ENCODE assay signal across 1 cellular context in the genomic region with DNA sequence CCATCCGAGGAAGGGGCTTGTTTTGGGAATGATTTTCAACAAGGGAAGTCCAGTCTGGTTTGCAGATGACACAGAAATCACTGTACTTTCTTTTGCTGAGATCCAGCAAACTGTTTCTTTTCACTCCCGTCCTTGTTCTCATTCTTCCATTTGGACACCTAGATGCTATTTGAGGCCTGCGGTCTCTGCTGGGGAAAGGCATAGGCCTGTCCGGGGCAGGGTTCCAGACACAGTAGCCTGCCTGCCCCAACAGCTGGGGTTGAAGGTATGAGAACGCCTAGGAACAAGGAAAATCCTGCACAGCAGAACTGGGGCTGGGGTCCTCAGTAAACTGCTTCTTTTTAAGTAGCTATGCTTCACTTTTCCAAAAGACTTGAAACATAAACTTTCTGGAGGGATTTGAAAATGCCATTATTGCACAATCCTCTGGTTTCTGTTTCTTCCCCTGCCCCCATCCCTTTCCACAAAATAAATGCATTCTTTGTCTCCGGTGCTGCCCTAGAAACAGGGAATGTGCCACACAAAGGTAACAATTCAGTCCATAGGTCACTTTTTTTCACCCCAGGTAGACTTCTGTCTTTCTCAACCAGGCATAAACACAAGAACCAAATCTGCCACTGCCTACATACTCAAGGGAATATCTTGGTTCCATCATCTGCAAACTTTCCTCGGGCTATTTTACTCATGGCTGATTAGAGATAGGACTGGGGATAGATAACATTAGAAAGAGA.
TF ChIP-seq lines count a peak whose summit lies in the region.

No MANE protein-coding gene starts in this region.

TF ChIP-seq in HepG2, 621 proteins besides CTCF, POLR2A, EP300 and RAD21 (continued from another document and continues in another):
- TF ChIP-seq CBFB (CRISPR knock-in tag; IDR thresholded peaks at IDR 0.05) (peak; percentile 16; the same call in 1 of the 2 replicates), KMT2B (CRISPR knock-in tag; IDR thresholded peaks at IDR 0.05) (peak; percentile 52; the same call in 1 of the 2 replicates), ZNF589 (CRISPR knock-in tag; conservative IDR thresholded peaks at IDR 0.05) (no peak), ESRRA (CRISPR knock-in tag; IDR thresholded peaks at IDR 0.05; ENCODE audit: low read depth) (peak; percentile 22; the same call in 1 of the 2 replicates), RBM22 (optimal IDR thresholded peaks at IDR 0.05; ENCODE audit: low read length) (peak; percentile 36), HMG20B (CRISPR knock-in tag; conservative IDR thresholded peaks at IDR 0.05) (no peak), ZMYM4 (CRISPR knock-in tag; IDR thresholded peaks at IDR 0.05) (peak; percentile 70), MYNN (CRISPR knock-in tag; IDR thresholded peaks at IDR 0.05; ENCODE audit: low read depth) (0 out of 2 replicates have a peak, but pooled peaks have one; percentile 38), KLF11 (CRISPR knock-in tag; IDR thresholded peaks at IDR 0.05) (no peak), HNF4A (CRISPR knock-in tag; IDR thresholded peaks at IDR 0.05) (peak; percentile 95), ZNF441 (CRISPR knock-in tag; IDR thresholded peaks at IDR 0.05; ENCODE audit: borderline replicate concordance) (peak; percentile 37; the same call in 1 of the 2 replicates), ZNF792 (CRISPR knock-in tag; IDR thresholded peaks at IDR 0.05) (peak; percentile 39; the same call in 1 of the 2 replicates), ZNF12 (CRISPR knock-in tag; IDR thresholded peaks at IDR 0.05) (peak; percentile 28; the same call in 1 of the 2 replicates), GATAD1 (CRISPR knock-in tag; IDR thresholded peaks at IDR 0.05) (peak; percentile 51), NAIF1 (CRISPR knock-in tag; IDR thresholded peaks at IDR 0.05; ENCODE audit: borderline replicate concordance) (peak; percentile 48; the same call in 1 of the 2 replicates), FOSL2 (CRISPR knock-in tag; IDR thresholded peaks at IDR 0.05) (peak; percentile 41), ZEB1 (IDR thresholded peaks at IDR 0.05; ENCODE audit: insufficient replicate concordance, low read depth) (peak; percentile 97), RXRB (CRISPR knock-in tag; IDR thresholded peaks at IDR 0.05; ENCODE audit: borderline replicate concordance) (peak; percentile 86; the same call in 1 of the 2 replicates), ZNF121 (CRISPR knock-in tag; IDR thresholded peaks at IDR 0.05) (peak; percentile 98), ZNF24 (IDR thresholded peaks at IDR 0.05) (0 out of 2 replicates have a peak, but pooled peaks have one; percentile 41), ZBTB14 (CRISPR knock-in tag; IDR thresholded peaks at IDR 0.05) (no peak), ZNF362 (CRISPR knock-in tag; IDR thresholded peaks at IDR 0.05; ENCODE audit: borderline replicate concordance) (peak; percentile 92), SIX1 (CRISPR knock-in tag; IDR thresholded peaks at IDR 0.05; ENCODE audit: borderline replicate concordance) (peak; percentile 72), ZNF629 (CRISPR knock-in tag; conservative IDR thresholded peaks at IDR 0.05) (peak; percentile 21; the same call in 1 of the 2 replicates), IKZF5 (CRISPR knock-in tag; IDR thresholded peaks at IDR 0.05) (peak; percentile 56; the same call in 1 of the 2 replicates), RFXAP (CRISPR knock-in tag; IDR thresholded peaks at IDR 0.05; ENCODE audit: borderline replicate concordance) (peak; percentile 76), MEF2D (CRISPR knock-in tag; IDR thresholded peaks at IDR 0.05) (0 out of 2 replicates have a peak, but pooled peaks have one; percentile 42), NONO (IDR thresholded peaks at IDR 0.05) (no peak), NONO (CRISPR knock-in tag; conservative IDR thresholded peaks at IDR 0.05) (peak; percentile 71; the same call in 1 of the 2 replicates), TAF1 (CRISPR knock-in tag; IDR thresholded peaks at IDR 0.05) (no peak), BRF2 (CRISPR knock-in tag; IDR thresholded peaks at IDR 0.05) (peak; percentile 68; the same call in 1 of the 2 replicates), SIN3B (IDR thresholded peaks at IDR 0.05; ENCODE audit: low read length) (no peak), SMYD3 (CRISPR knock-in tag; IDR thresholded peaks at IDR 0.05) (0 out of 2 replicates have a peak, but pooled peaks have one; percentile 63), TRIM24 (CRISPR knock-in tag; IDR thresholded peaks at IDR 0.05) (no peak)
- TF ChIP-seq, protein P1, sequence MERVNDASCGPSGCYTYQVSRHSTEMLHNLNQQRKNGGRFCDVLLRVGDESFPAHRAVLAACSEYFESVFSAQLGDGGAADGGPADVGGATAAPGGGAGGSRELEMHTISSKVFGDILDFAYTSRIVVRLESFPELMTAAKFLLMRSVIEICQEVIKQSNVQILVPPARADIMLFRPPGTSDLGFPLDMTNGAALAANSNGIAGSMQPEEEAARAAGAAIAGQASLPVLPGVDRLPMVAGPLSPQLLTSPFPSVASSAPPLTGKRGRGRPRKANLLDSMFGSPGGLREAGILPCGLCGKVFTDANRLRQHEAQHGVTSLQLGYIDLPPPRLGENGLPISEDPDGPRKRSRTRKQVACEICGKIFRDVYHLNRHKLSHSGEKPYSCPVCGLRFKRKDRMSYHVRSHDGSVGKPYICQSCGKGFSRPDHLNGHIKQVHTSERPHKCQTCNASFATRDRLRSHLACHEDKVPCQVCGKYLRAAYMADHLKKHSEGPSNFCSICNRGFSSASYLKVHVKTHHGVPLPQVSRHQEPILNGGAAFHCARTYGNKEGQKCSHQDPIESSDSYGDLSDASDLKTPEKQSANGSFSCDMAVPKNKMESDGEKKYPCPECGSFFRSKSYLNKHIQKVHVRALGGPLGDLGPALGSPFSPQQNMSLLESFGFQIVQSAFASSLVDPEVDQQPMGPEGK (CRISPR knock-in tag; IDR thresholded peaks at IDR 0.05), result peak; percentile 52; the same call in 1 of the 2 replicates
- TF ChIP-seq, protein P2, sequence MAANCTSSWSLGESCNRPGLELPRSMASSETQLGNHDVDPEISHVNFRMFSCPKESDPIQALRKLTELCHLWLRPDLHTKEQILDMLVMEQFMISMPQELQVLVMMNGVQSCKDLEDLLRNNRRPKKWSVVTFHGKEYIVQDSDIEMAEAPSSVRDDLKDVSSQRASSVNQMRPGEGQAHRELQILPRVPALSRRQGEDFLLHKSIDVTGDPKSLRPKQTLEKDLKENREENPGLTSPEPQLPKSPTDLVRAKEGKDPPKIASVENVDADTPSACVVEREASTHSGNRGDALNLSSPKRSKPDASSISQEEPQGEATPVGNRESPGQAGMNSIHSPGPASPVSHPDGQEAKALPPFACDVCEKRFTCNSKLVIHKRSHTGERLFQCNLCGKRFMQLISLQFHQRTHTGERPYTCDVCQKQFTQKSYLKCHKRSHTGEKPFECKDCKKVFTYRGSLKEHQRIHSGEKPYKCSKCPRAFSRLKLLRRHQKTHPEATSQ (CRISPR knock-in tag; IDR thresholded peaks at IDR 0.05; ENCODE audit: borderline replicate concordance), result 0 out of 2 replicates have a peak, but pooled peaks have one; percentile 52
- TF ChIP-seq, protein P3, sequence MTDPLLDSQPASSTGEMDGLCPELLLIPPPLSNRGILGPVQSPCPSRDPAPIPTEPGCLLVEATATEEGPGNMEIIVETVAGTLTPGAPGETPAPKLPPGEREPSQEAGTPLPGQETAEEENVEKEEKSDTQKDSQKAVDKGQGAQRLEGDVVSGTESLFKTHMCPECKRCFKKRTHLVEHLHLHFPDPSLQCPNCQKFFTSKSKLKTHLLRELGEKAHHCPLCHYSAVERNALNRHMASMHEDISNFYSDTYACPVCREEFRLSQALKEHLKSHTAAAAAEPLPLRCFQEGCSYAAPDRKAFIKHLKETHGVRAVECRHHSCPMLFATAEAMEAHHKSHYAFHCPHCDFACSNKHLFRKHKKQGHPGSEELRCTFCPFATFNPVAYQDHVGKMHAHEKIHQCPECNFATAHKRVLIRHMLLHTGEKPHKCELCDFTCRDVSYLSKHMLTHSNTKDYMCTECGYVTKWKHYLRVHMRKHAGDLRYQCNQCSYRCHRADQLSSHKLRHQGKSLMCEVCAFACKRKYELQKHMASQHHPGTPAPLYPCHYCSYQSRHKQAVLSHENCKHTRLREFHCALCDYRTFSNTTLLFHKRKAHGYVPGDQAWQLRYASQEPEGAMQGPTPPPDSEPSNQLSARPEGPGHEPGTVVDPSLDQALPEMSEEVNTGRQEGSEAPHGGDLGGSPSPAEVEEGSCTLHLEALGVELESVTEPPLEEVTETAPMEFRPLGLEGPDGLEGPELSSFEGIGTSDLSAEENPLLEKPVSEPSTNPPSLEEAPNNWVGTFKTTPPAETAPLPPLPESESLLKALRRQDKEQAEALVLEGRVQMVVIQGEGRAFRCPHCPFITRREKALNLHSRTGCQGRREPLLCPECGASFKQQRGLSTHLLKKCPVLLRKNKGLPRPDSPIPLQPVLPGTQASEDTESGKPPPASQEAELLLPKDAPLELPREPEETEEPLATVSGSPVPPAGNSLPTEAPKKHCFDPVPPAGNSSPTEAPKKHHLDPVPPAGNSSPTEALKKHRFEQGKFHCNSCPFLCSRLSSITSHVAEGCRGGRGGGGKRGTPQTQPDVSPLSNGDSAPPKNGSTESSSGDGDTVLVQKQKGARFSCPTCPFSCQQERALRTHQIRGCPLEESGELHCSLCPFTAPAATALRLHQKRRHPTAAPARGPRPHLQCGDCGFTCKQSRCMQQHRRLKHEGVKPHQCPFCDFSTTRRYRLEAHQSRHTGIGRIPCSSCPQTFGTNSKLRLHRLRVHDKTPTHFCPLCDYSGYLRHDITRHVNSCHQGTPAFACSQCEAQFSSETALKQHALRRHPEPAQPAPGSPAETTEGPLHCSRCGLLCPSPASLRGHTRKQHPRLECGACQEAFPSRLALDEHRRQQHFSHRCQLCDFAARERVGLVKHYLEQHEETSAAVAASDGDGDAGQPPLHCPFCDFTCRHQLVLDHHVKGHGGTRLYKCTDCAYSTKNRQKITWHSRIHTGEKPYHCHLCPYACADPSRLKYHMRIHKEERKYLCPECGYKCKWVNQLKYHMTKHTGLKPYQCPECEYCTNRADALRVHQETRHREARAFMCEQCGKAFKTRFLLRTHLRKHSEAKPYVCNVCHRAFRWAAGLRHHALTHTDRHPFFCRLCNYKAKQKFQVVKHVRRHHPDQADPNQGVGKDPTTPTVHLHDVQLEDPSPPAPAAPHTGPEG (CRISPR knock-in tag; IDR thresholded peaks at IDR 0.05), result 0 out of 2 replicates have a peak, but pooled peaks have one; percentile 43
- TF ChIP-seq, protein P4, sequence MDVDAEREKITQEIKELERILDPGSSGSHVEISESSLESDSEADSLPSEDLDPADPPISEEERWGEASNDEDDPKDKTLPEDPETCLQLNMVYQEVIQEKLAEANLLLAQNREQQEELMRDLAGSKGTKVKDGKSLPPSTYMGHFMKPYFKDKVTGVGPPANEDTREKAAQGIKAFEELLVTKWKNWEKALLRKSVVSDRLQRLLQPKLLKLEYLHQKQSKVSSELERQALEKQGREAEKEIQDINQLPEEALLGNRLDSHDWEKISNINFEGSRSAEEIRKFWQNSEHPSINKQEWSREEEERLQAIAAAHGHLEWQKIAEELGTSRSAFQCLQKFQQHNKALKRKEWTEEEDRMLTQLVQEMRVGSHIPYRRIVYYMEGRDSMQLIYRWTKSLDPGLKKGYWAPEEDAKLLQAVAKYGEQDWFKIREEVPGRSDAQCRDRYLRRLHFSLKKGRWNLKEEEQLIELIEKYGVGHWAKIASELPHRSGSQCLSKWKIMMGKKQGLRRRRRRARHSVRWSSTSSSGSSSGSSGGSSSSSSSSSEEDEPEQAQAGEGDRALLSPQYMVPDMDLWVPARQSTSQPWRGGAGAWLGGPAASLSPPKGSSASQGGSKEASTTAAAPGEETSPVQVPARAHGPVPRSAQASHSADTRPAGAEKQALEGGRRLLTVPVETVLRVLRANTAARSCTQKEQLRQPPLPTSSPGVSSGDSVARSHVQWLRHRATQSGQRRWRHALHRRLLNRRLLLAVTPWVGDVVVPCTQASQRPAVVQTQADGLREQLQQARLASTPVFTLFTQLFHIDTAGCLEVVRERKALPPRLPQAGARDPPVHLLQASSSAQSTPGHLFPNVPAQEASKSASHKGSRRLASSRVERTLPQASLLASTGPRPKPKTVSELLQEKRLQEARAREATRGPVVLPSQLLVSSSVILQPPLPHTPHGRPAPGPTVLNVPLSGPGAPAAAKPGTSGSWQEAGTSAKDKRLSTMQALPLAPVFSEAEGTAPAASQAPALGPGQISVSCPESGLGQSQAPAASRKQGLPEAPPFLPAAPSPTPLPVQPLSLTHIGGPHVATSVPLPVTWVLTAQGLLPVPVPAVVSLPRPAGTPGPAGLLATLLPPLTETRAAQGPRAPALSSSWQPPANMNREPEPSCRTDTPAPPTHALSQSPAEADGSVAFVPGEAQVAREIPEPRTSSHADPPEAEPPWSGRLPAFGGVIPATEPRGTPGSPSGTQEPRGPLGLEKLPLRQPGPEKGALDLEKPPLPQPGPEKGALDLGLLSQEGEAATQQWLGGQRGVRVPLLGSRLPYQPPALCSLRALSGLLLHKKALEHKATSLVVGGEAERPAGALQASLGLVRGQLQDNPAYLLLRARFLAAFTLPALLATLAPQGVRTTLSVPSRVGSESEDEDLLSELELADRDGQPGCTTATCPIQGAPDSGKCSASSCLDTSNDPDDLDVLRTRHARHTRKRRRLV (CRISPR knock-in tag; IDR thresholded peaks at IDR 0.05), result 0 out of 2 replicates have a peak, but pooled peaks have one; percentile 22
